In genomic region chr5:169702726-169703481, GRCh38 we compare ENCODE assay signal across 11 cellular contexts.
DNase-seq lines count a peak whose midpoint lies in the region; ATAC-seq lines count a peak whose summit lies in the region.
"Had no signal": no experiment of that assay in that cellular context is flagged by ENCODE, and none has a peak within 500 bp of the region (broad histone marks: within the 10 kb centered on the region; RNA-seq: fewer than 3 reads in every experiment).

No MANE protein-coding gene starts in this region.

- no peaks in the 10 kb centered on the region for H3K9me3 ChIP-seq in skeletal muscle satellite cell (replicated peaks; ENCODE audit: low read length)

- CTCF ChIA-PET in activated CD8-positive, alpha-beta memory T cell treated with anti-CD3 and anti-CD28 coated beads, Interleukin-2, amount 10 ng/mL, durations not matched to agents 7 days and 5 days (lab: Charles Lee), result no interaction called here

- no peak for ATAC-seq in activated CD8-positive, alpha-beta memory T cell treated with anti-CD3 and anti-CD28 coated beads, Interleukin-2, amount 10 ng/mL, durations not matched to agents 7 days and 5 days
- peak; percentile 69 for ATAC-seq in GM21825 (IDR thresholded peaks at IDR 0.05; ENCODE audit: unreplicated experiment)
- peak; percentile 66 for ATAC-seq in HG03575 (IDR thresholded peaks at IDR 0.05; ENCODE audit: extremely low read depth, insufficient number of reproducible peaks, low FRiP score, unreplicated experiment)
- ATAC-seq: right cardiac atrium had no signal

- no peaks in the 10 kb centered on the region for H3K27me3 Mint-ChIP-seq in activated CD8-positive, alpha-beta memory T cell treated with anti-CD3 and anti-CD28 coated beads, Interleukin-2, amount 10 ng/mL, durations not matched to agents 7 days and 5 days

- peak overlapping the region; percentile 30 for H3K27ac Mint-ChIP-seq in activated CD8-positive, alpha-beta memory T cell treated with anti-CD3 and anti-CD28 coated beads, Interleukin-2, amount 10 ng/mL, durations not matched to agents 7 days and 5 days

- H3K4me2 ChIP-seq in skeletal muscle satellite cell (ENCODE audit: low read length), result no peak overlapping the region
- H3K4me2 ChIP-seq: hepatocyte had no signal

- H3K36me3 Mint-ChIP-seq in activated CD8-positive, alpha-beta memory T cell treated with anti-CD3 and anti-CD28 coated beads, Interleukin-2, amount 10 ng/mL, durations not matched to agents 7 days and 5 days, result peaks cover 71% of the 10 kb centered on the region

- no peak overlapping the region for H3K4me3 Mint-ChIP-seq in activated CD8-positive, alpha-beta memory T cell treated with anti-CD3 and anti-CD28 coated beads, Interleukin-2, amount 10 ng/mL, durations not matched to agents 7 days and 5 days

- no peaks in the 10 kb centered on the region for H3K36me3 ChIP-seq in skeletal muscle satellite cell (ENCODE audit: insufficient read depth, low read length)

- no peaks in the 10 kb centered on the region for H3K27me3 ChIP-seq in skeletal muscle satellite cell (ENCODE audit: control insufficient read depth, insufficient read depth, low read length)
- H3K27me3 ChIP-seq: hepatocyte had no signal

- no peak for DNase-seq in activated CD8-positive, alpha-beta memory T cell treated with anti-CD3 and anti-CD28 coated beads, Interleukin-2, amount 10 ng/mL, durations not matched to agents 7 days and 5 days
- DNase-seq in activated CD8-positive, alpha-beta memory T cell treated with anti-CD3 and anti-CD28 coated beads, Interleukin-2, amount 50 U/mL, for 48 hours, result no peak
- DNase-seq in ACHN, result no peak
- no peak for DNase-seq in iPS-NIHi11 (ENCODE audit: low spot score)
- no peak for DNase-seq in GF-D8 (lab: John Stamatoyannopoulos, UW)
- DNase-seq: right cardiac atrium, trophoblast cell had no signal

- no peaks in the 10 kb centered on the region for H3K9me3 Mint-ChIP-seq in activated CD8-positive, alpha-beta memory T cell treated with anti-CD3 and anti-CD28 coated beads, Interleukin-2, amount 10 ng/mL, durations not matched to agents 7 days and 5 days (ENCODE audit: low read depth)

- in situ Hi-C loops in ACHN (cut with HindIII; ENCODE audit: low pct_ligation_motif_present, low pct_unique_long_range_greater_than_20kb, low sequenced_read_pairs), result no loop called here

- peak overlapping the region; percentile 17 for H3K9ac ChIP-seq in skeletal muscle satellite cell (ENCODE audit: low read depth, low read length)

- H3K4me1 Mint-ChIP-seq in activated CD8-positive, alpha-beta memory T cell treated with anti-CD3 and anti-CD28 coated beads, Interleukin-2, amount 10 ng/mL, durations not matched to agents 7 days and 5 days, result peaks cover 10% of the 10 kb centered on the region

- H3K4me3 ChIP-seq in skeletal muscle satellite cell (ENCODE audit: low read length), result no peak overlapping the region
- H3K4me3 ChIP-seq: hepatocyte had no signal

- peaks cover 53% of the 10 kb centered on the region for H3K4me1 ChIP-seq in skeletal muscle satellite cell (ENCODE audit: control insufficient read depth, insufficient read depth, low read length)
